ENCODE assay signal across 1 cellular context in genomic region chr6:136440187-136440582, GRCh38.
TF ChIP-seq lines count a peak whose summit lies in the region.

No MANE protein-coding gene starts in this region.

TF ChIP-seq in GM23338, 12 proteins besides CTCF, POLR2A, EP300 and RAD21 (continued from another document):
- TF ChIP-seq ZNF114 (CRISPR knock-in tag; IDR thresholded peaks at IDR 0.05) = no peak
- no peak for TF ChIP-seq ZNF462 (CRISPR knock-in tag; IDR thresholded peaks at IDR 0.05)
- TF ChIP-seq CREB1 (CRISPR knock-in tag; IDR thresholded peaks at IDR 0.05; ENCODE audit: low read depth) = no peak
- no peak for TF ChIP-seq EZH2phosphoT487 (IDR thresholded peaks at IDR 0.05; ENCODE audit: unreplicated experiment)
- no peak for TF ChIP-seq ZNF331 (CRISPR knock-in tag; IDR thresholded peaks at IDR 0.05; ENCODE audit: low read depth)
